Comparison of ENCODE assay signal across 8 cellular contexts in the genomic region with DNA sequence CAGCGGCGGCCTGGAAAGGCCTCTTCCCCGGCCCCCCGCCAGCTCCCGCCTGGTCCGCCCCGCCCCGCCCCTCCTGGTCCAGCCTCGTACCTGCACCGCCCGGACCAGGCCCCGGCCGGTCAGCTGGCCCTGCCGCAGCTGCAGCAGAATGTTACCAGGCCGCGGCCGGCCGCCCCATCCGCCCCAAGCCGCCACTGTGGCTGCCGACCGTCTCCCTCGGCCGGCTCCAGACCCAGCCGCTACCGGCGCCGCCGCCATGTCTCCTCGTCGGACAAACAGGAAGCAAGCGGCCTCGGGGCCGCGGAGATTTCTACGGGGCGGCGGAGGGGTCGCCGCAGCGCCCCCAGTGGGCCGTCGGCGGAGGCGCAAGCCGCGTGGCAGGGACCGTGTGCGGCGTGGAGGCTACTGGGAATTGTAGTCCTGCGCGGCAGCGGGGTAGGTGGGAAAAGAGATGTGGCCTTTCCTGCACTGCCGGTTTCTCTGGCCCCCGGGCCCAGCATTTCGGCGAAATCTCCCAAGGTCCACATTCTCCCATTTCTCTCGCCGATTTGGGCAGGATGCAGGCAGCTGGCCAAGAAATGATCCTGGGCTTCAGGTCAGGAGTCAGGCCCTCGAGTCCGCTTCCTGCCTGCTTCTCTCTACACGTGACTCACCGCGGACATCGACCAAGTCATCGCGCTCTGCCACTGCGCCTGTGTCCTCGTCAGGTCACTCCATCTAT. TPM values are rescaled to one million over a fixed set of nuclear protein-coding genes. Genes with fewer than 3 reads are reported as not detected.
DNase-seq lines count a peak whose midpoint lies in the region; ATAC-seq and TF ChIP-seq lines count a peak whose summit lies in the region.

A gene with protein sequence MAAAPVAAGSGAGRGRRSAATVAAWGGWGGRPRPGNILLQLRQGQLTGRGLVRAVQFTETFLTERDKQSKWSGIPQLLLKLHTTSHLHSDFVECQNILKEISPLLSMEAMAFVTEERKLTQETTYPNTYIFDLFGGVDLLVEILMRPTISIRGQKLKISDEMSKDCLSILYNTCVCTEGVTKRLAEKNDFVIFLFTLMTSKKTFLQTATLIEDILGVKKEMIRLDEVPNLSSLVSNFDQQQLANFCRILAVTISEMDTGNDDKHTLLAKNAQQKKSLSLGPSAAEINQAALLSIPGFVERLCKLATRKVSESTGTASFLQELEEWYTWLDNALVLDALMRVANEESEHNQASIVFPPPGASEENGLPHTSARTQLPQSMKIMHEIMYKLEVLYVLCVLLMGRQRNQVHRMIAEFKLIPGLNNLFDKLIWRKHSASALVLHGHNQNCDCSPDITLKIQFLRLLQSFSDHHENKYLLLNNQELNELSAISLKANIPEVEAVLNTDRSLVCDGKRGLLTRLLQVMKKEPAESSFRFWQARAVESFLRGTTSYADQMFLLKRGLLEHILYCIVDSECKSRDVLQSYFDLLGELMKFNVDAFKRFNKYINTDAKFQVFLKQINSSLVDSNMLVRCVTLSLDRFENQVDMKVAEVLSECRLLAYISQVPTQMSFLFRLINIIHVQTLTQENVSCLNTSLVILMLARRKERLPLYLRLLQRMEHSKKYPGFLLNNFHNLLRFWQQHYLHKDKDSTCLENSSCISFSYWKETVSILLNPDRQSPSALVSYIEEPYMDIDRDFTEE (minus strand): TSS at position 284 of the 721 bp plus-strand sequence. CDS start 26 bp downstream, at position 258.

- peak within 1 kb of the TSS; percentile 94 to 96 for H3K9ac ChIP-seq in liver (ENCODE audit: low read depth in 1 of 2, low read length in 2 of 2)

- no peaks in the 10 kb centered on the region for H3K27me3 ChIP-seq in liver (ENCODE audit: control insufficient read depth in 4 of 4, insufficient read depth in 4 of 4, low read length in 3 of 4)

- under 1% methylated on average over 69 of the region's 69 CpGs for WGBS in liver

- H3K27ac ChIP-seq in C4-2B (peak within 1 kb of the TSS; percentile 82), liver (ENCODE audit: low read depth in 1 of 2, low read length in 2 of 2) (peak within 1 kb of the TSS; percentile 48 to 89)

- H3K4me3 ChIP-seq in liver (ENCODE audit: low read depth in 1 of 3, low read length in 3 of 3) = peak within 1 kb of the TSS; percentile 82 to 94 (median 93)

- DNase-seq in GM19238 (ENCODE audit: insufficient read length, low spot score) (peak; percentile 77), NCI-H524 treated with DMSO at 0.1 percent for 48 hours (lab: John Stamatoyannopoulos, UW) (peak; percentile 51), dermis blood vessel endothelial cell (peak; percentile 93)
- DNase-seq in activated CD4-positive, alpha-beta T cell treated with anti-CD3 and anti-CD28 coated beads, Interleukin-2, amount 50 U/mL, for 24 hours (ENCODE audit: low read depth in 1 of 2, low spot score in 1 of 2) = peak; percentile 81 to 85
- peak; percentile 85 to 86 for DNase-seq in stimulated activated CD4-positive, alpha-beta T cell treated with anti-CD3 and anti-CD28 coated beads, Interleukin-4, amount 100 ng/mL, for 4 hours

- peaks cover 0 to 3% (median 0%) of the 10 kb centered on the region in 4 donors for H3K36me3 ChIP-seq in liver (ENCODE audit: control insufficient read depth in 4 of 4, insufficient read depth in 3 of 4, low read depth in 1 of 4, low read length in 3 of 4)

- H3K9me3 ChIP-seq in liver (ENCODE audit: control insufficient read depth in 4 of 4, low read length in 3 of 4) = no peaks in the 10 kb centered on the region

- peak; percentile 93 for ATAC-seq in HG03442 (IDR thresholded peaks at IDR 0.05; ENCODE audit: unreplicated experiment)

- TF ChIP-seq CTCF in C4-2B (conservative IDR thresholded peaks at IDR 0.05) (peak; percentile 99), liver (IDR thresholded peaks at IDR 0.05; ENCODE audit: low read depth, low read length, missing input control) (peak; percentile 98)

- TF ChIP-seq RAD21 in liver (IDR thresholded peaks at IDR 0.05) = peak; percentile 55 to 62

- H3K4me1 ChIP-seq in liver (ENCODE audit: control insufficient read depth in 4 of 4, insufficient read depth in 4 of 4, low read length in 3 of 4) = peaks cover 6 to 22% (median 13%) of the 10 kb centered on the region in 4 donors

TF ChIP-seq in liver, 16 proteins besides CTCF, POLR2A, EP300 and RAD21:
- TF ChIP-seq HNF4G (IDR thresholded peaks at IDR 0.05) (no peak), JUND (IDR thresholded peaks at IDR 0.05) (peak in 1 of 2 donors; percentile 2), YY1 (IDR thresholded peaks at IDR 0.05) (peak; percentile 94), HNF4A (conservative IDR thresholded peaks at IDR 0.05) (peak in 1 of 2 donors; percentile 15), RXRA (IDR thresholded peaks at IDR 0.05) (no peak), GABPA (IDR thresholded peaks at IDR 0.05 in 1 of 2, conservative IDR thresholded peaks at IDR 0.05 in 1 of 2) (peak in 1 of 2 donors; percentile 66), NR2F2 (IDR thresholded peaks at IDR 0.05) (peak; percentile 13), MAX (IDR thresholded peaks at IDR 0.05) (peak; percentile 87), FOXA1 (IDR thresholded peaks at IDR 0.05) (peak; percentile 52), SP1 (IDR thresholded peaks at IDR 0.05) (peak; percentile 53)
- TF ChIP-seq, protein P1, sequence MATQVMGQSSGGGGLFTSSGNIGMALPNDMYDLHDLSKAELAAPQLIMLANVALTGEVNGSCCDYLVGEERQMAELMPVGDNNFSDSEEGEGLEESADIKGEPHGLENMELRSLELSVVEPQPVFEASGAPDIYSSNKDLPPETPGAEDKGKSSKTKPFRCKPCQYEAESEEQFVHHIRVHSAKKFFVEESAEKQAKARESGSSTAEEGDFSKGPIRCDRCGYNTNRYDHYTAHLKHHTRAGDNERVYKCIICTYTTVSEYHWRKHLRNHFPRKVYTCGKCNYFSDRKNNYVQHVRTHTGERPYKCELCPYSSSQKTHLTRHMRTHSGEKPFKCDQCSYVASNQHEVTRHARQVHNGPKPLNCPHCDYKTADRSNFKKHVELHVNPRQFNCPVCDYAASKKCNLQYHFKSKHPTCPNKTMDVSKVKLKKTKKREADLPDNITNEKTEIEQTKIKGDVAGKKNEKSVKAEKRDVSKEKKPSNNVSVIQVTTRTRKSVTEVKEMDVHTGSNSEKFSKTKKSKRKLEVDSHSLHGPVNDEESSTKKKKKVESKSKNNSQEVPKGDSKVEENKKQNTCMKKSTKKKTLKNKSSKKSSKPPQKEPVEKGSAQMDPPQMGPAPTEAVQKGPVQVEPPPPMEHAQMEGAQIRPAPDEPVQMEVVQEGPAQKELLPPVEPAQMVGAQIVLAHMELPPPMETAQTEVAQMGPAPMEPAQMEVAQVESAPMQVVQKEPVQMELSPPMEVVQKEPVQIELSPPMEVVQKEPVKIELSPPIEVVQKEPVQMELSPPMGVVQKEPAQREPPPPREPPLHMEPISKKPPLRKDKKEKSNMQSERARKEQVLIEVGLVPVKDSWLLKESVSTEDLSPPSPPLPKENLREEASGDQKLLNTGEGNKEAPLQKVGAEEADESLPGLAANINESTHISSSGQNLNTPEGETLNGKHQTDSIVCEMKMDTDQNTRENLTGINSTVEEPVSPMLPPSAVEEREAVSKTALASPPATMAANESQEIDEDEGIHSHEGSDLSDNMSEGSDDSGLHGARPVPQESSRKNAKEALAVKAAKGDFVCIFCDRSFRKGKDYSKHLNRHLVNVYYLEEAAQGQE (IDR thresholded peaks at IDR 0.05) = peak; percentile 83

RNA-seq across cellular contexts. Expression of the gene that starts here (rescaled TPM):
- total RNA-seq in dermis blood vessel endothelial cell = 90.2 and 100 TPM in 2 replicates
- total RNA-seq in liver = 10 to 100 TPM; 34.8 to 57.2 TPM
- polyA plus RNA-seq in liver = 10 to 100 TPM; 26.3 to 32.8 TPM

Comparison
In these comparisons a context has a peak if more than half of its experiments do, and no peak if none do; other contexts are left out.
1. Peak in every context shown above with its lines: DNase-seq, ATAC-seq, H3K4me3 ChIP-seq and H3K27ac ChIP-seq.